ENCODE assay signal across 8 cellular contexts in genomic region chr4:1166509-1167243, GRCh38. TPM values are rescaled to one million over a fixed set of nuclear protein-coding genes. Genes with fewer than 3 reads are reported as not detected.
A peak's percentile ranks its signal among the peaks of the same experiment; 100 is the strongest.
DNase-seq lines count a peak whose midpoint lies in the region; ATAC-seq lines count a peak whose summit lies in the region.

No MANE protein-coding gene starts in this region.

- H3K9me3 ChIP-seq in SJCRH30 (replicated peaks) (no peaks in the 10 kb centered on the region), thymus (ENCODE audit: control insufficient read depth) (no peaks in the 10 kb centered on the region)

- H3K27ac ChIP-seq in SJCRH30 = no peak overlapping the region
- no peak overlapping the region for H3K27ac ChIP-seq in thymus (ENCODE audit: low read depth)

- ATAC-seq in left ventricle myocardium superior (peak; percentile 4), GM18861 (IDR thresholded peaks at IDR 0.05; ENCODE audit: unreplicated experiment) (no peak)

- H3K4me1 Mint-ChIP-seq in activated naive CD4-positive, alpha-beta T cell treated with anti-CD3 and anti-CD28 coated beads, Interleukin-2, amount 10 ng/mL, durations not matched to agents 7 days and 5 days = peaks cover 34% of the 10 kb centered on the region

- H3K4me1 ChIP-seq in SJCRH30 (peaks cover 7% of the 10 kb centered on the region; the same call in 1 of the 2 replicates), thymus (ENCODE audit: control insufficient read depth, insufficient read depth, low read length) (peaks cover 11% of the 10 kb centered on the region)

- 70% methylated on average over 24 of the region's 24 CpGs for WGBS in thymus

- H3K4me3 Mint-ChIP-seq in activated naive CD4-positive, alpha-beta T cell treated with anti-CD3 and anti-CD28 coated beads, Interleukin-2, amount 10 ng/mL, durations not matched to agents 7 days and 5 days = peak overlapping the region; percentile 76

- no peaks in the 10 kb centered on the region for H3K36me3 Mint-ChIP-seq in activated naive CD4-positive, alpha-beta T cell treated with anti-CD3 and anti-CD28 coated beads, Interleukin-2, amount 10 ng/mL, durations not matched to agents 7 days and 5 days

- H3K27me3 ChIP-seq in SJCRH30 = no peaks in the 10 kb centered on the region
- peaks cover 15% of the 10 kb centered on the region for H3K27me3 ChIP-seq in thymus (ENCODE audit: control insufficient read depth, insufficient read depth)

- intact Hi-C loops in left ventricle myocardium superior (cut with micrococcal nuclease) = loop anchor here (10.0 kb wide), 1 partner anchor 88 kb away; no protein-coding TSS in a partner anchor

- DNase-seq in activated naive CD4-positive, alpha-beta T cell treated with anti-CD3 and anti-CD28 coated beads, Interleukin-2, amount 10 ng/mL, durations not matched to agents 7 days and 5 days = no peak
- DNase-seq in activated naive CD4-positive, alpha-beta T cell (lab: John Stamatoyannopoulos, UW) = no peak
- DNase-seq in SJCRH30 (no peak), left ventricle myocardium superior (no peak), RKO (ENCODE audit: low spot score) (no peak), NOMO-1 treated with dmso at 0.1 percent for 144 hours (lab: John Stamatoyannopoulos, UW; ENCODE audit: unreplicated experiment) (no peak)

- CTCF ChIA-PET in activated naive CD4-positive, alpha-beta T cell treated with anti-CD3 and anti-CD28 coated beads, Interleukin-2, amount 10 ng/mL, durations not matched to agents 7 days and 5 days (lab: Charles Lee) = interaction anchor here (0.6 to 4.0 kb wide), 17 partner anchors 11 to 125 kb away, joined by 3 to 37 read pairs (median 5); no protein-coding TSS in a partner anchor

- H3K36me3 ChIP-seq in SJCRH30 = no peaks in the 10 kb centered on the region
- H3K36me3 ChIP-seq in thymus (ENCODE audit: control insufficient read depth, insufficient read depth) = no peaks in the 10 kb centered on the region

- peak overlapping the region; percentile 73 for H3K27ac Mint-ChIP-seq in activated naive CD4-positive, alpha-beta T cell treated with anti-CD3 and anti-CD28 coated beads, Interleukin-2, amount 10 ng/mL, durations not matched to agents 7 days and 5 days

- peaks cover 75% of the 10 kb centered on the region for H3K27me3 Mint-ChIP-seq in activated naive CD4-positive, alpha-beta T cell treated with anti-CD3 and anti-CD28 coated beads, Interleukin-2, amount 10 ng/mL, durations not matched to agents 7 days and 5 days

- H3K4me3 ChIP-seq in SJCRH30 = peak overlapping the region; percentile 57; the same call in 1 of the 2 replicates
- peak overlapping the region; percentile 71 for H3K4me3 ChIP-seq in thymus (ENCODE audit: low read length)

- no peaks in the 10 kb centered on the region for H3K9me3 Mint-ChIP-seq in activated naive CD4-positive, alpha-beta T cell treated with anti-CD3 and anti-CD28 coated beads, Interleukin-2, amount 10 ng/mL, durations not matched to agents 7 days and 5 days

RNA-seq across cellular contexts. Expression of gene SPON2, which starts 5.7 kb away (rescaled TPM):
- 2.5 and 3.2 TPM in 2 replicates for total RNA-seq in SJCRH30 (2014; rRNA removed; shearing (Covaris generic))
- 22.8 TPM for total RNA-seq in left ventricle myocardium superior
- 48.2 TPM for polyA plus RNA-seq in thymus

RNA-seq across cellular contexts. Expression of gene RNF212, which starts 53.3 kb away (rescaled TPM):
- not detected in 2 replicates for total RNA-seq in SJCRH30 (2014; rRNA removed; shearing (Covaris generic))
- total RNA-seq in left ventricle myocardium superior = 0.62 TPM
- polyA plus RNA-seq in thymus = 11.2 TPM
